9 cellular contexts compared by ENCODE assay signal in the genomic region with DNA sequence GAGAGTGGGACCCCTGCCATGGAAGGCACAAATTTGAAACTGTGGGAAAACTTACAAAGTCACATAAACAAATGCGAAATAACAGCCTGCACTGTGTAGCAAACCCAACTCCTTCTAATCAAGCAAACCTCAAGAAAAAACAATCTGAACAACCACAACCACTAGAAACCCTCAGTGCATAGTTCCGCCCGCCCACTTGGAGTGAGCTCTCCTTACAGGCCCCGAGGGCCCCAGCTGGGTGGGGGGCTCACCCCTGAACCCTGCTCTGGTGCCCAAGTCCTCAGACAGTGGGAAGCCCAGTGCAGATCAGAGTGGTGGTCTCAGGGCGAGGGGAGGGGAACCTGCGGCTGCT. TPM values are rescaled to one million over a fixed set of nuclear protein-coding genes. Genes with fewer than 3 reads are reported as not detected.
DNase-seq lines count a peak whose midpoint lies in the region; ATAC-seq, FAIRE-seq and TF ChIP-seq lines count a peak whose summit lies in the region.
"Had no signal": no experiment of that assay in that cellular context is flagged by ENCODE, and none has a peak within 500 bp of the region (broad histone marks: within the 10 kb centered on the region; RNA-seq: fewer than 3 reads in every experiment).

No MANE protein-coding gene starts in this region.

- H4K20me1 ChIP-seq in neural progenitor cell (ENCODE audit: low read depth): peaks cover 6% of the 10 kb centered on the region

- H3K27ac ChIP-seq in endodermal cell (ENCODE audit: low read depth, low read length) (peak overlapping the region; percentile 94), neural progenitor cell (no peak overlapping the region)

- H3K9me3 Mint-ChIP-seq in endodermal cell (no peaks in the 10 kb centered on the region), neural progenitor cell (no peaks in the 10 kb centered on the region)

- H3K4me3 ChIP-seq in AG09309 (ENCODE audit: control insufficient read depth, low read depth, low read length): peak overlapping the region; percentile 38
- peak overlapping the region; percentile 91 for H3K4me3 ChIP-seq in MG63
- peak overlapping the region; percentile 81 for H3K4me3 ChIP-seq in endodermal cell (ENCODE audit: low read length)
- H3K4me3 ChIP-seq in neural progenitor cell: no peak overlapping the region

- TF ChIP-seq CTCF in AG09309 (IDR thresholded peaks at IDR 0.05; ENCODE audit: control insufficient read depth, insufficient read depth, low read depth, low read length, missing control alignments) (no peak), endodermal cell (conservative IDR thresholded peaks at IDR 0.05) (no peak), neural progenitor cell (IDR thresholded peaks at IDR 0.05) (no peak)

- peaks cover 48% of the 10 kb centered on the region for H3F3A ChIP-seq in neural progenitor cell (ENCODE audit: low read depth)

- H3K9me3 ChIP-seq in MG63 (no peaks in the 10 kb centered on the region), endodermal cell (ENCODE audit: control insufficient read depth, low read length) (no peaks in the 10 kb centered on the region), neural progenitor cell (ENCODE audit: low read depth) (no peaks in the 10 kb centered on the region)

- H3K27ac Mint-ChIP-seq in endodermal cell (no peak overlapping the region), neural progenitor cell (peak overlapping the region; percentile 95)

- ATAC-seq in HG03025 (IDR thresholded peaks at IDR 0.05; ENCODE audit: low FRiP score, unreplicated experiment) (no peak), GM19328 (IDR thresholded peaks at IDR 0.05; ENCODE audit: unreplicated experiment) (no peak)

- peaks cover 3% of the 10 kb centered on the region for H3K4me1 ChIP-seq in endodermal cell (ENCODE audit: control insufficient read depth, insufficient read depth, low read length)
- H3K4me1 ChIP-seq in neural progenitor cell: peaks cover 54% of the 10 kb centered on the region

- H3K9ac ChIP-seq in endodermal cell (ENCODE audit: extremely low read depth, low read length, poor library complexity, severe bottlenecking) (no peak overlapping the region), neural progenitor cell (no peak overlapping the region)

- H3K27me3 Mint-ChIP-seq in endodermal cell (ENCODE audit: insufficient read depth) (peaks cover 10% of the 10 kb centered on the region), neural progenitor cell (ENCODE audit: insufficient read depth, low read depth) (peaks cover 12% of the 10 kb centered on the region)

- no peak for FAIRE-seq in urothelium cell line (lab: Jason Lieb, UNC)

- H3K4me1 Mint-ChIP-seq in endodermal cell: peaks cover 20% of the 10 kb centered on the region
- peaks cover 41% of the 10 kb centered on the region for H3K4me1 Mint-ChIP-seq in neural progenitor cell

- H3K36me3 ChIP-seq in MG63 (peaks cover 8% of the 10 kb centered on the region), endodermal cell (ENCODE audit: control insufficient read depth, insufficient read depth, low read length) (no peaks in the 10 kb centered on the region), neural progenitor cell (no peaks in the 10 kb centered on the region)

- WGBS in endodermal cell (ENCODE audit: insufficient coverage in 1 of 2, insufficient read length in 1 of 2), 2 experiments: 85 to 100% methylated on average over 2 to 6 of the region's 6 CpGs

- H3K4me2 ChIP-seq in neural progenitor cell: no peak overlapping the region

- H3K36me3 Mint-ChIP-seq in endodermal cell (ENCODE audit: low read depth) (no peaks in the 10 kb centered on the region), neural progenitor cell (no peaks in the 10 kb centered on the region)

- no peaks in the 10 kb centered on the region for H3K79me2 ChIP-seq in neural progenitor cell (ENCODE audit: low read depth)

- no peak overlapping the region for H2AFZ ChIP-seq in neural progenitor cell (replicated peaks)

- H3K4me3 Mint-ChIP-seq in endodermal cell (no peak overlapping the region), neural progenitor cell (peak overlapping the region; percentile 76)

- DNase-seq in AG09309 (ENCODE audit: low read depth) (no peak), MG63 (peak; percentile 59), endodermal cell (no peak), neural progenitor cell (ENCODE audit: low spot score) (no peak), NCI-H2107 treated with DMSO at 0.1 percent for 48 hours (lab: John Stamatoyannopoulos, UW; ENCODE audit: unreplicated experiment) (no peak), urothelium cell line (ENCODE audit: low spot score) (no peak)
- DNase-seq: DMS79 had no signal

- H3K27me3 ChIP-seq in MG63: no peaks in the 10 kb centered on the region
- H3K27me3 ChIP-seq in endodermal cell (ENCODE audit: control insufficient read depth, insufficient read depth, low read length, poor library complexity, severe bottlenecking): no peaks in the 10 kb centered on the region
- H3K27me3 ChIP-seq in neural progenitor cell: peaks cover 22% of the 10 kb centered on the region

RNA-seq across cellular contexts. Expression of a gene that starts 0.9 kb away (rescaled TPM):
- total RNA-seq in MG63 (2014; rRNA removed; shearing (Covaris generic); ENCODE audit: low replicate concordance): 259 and 316 TPM in 2 replicates
- 10 to 100 TPM; 28.3 to 29.2 TPM for total RNA-seq in endodermal cell
- polyA plus RNA-seq in endodermal cell (2013, experiment 1 of 2): 144 TPM
- polyA plus RNA-seq in endodermal cell (2013, experiment 2 of 2): 128 TPM
- 6.8 and 24.0 TPM in 2 replicates for total RNA-seq in neural progenitor cell (ENCODE audit: low replicate concordance)

RNA-seq across cellular contexts. Expression of a gene that starts 10.1 kb away (rescaled TPM):
- total RNA-seq in MG63 (2014; rRNA removed; shearing (Covaris generic); ENCODE audit: low replicate concordance): 55.3 and 107 TPM in 2 replicates
- 10 to 100 TPM; 71.9 to 73.3 TPM for total RNA-seq in endodermal cell
- polyA plus RNA-seq in endodermal cell (2013, experiment 1 of 2): 56.7 TPM
- 48.1 TPM for polyA plus RNA-seq in endodermal cell (2013, experiment 2 of 2)
- 14.5 and 64.1 TPM in 2 replicates for total RNA-seq in neural progenitor cell (ENCODE audit: low replicate concordance)

RNA-seq across cellular contexts. Expression of a gene that starts 15.7 kb away (rescaled TPM):
- 94.2 and 226 TPM in 2 replicates for total RNA-seq in MG63 (2014; rRNA removed; shearing (Covaris generic); ENCODE audit: low replicate concordance)
- total RNA-seq in endodermal cell: 100 to 1,000 TPM; 159 to 162 TPM
- 82.4 TPM for polyA plus RNA-seq in endodermal cell (2013, experiment 1 of 2)
- polyA plus RNA-seq in endodermal cell (2013, experiment 2 of 2): 74.8 TPM
- 26.4 and 82.2 TPM in 2 replicates for total RNA-seq in neural progenitor cell (ENCODE audit: low replicate concordance)

RNA-seq across cellular contexts. Expression of a gene that starts 28.2 kb away (rescaled TPM):
- not detected in 2 replicates for total RNA-seq in MG63 (2014; rRNA removed; shearing (Covaris generic); ENCODE audit: low replicate concordance)
- total RNA-seq in endodermal cell (under 1 TPM; 0.09 to 0.35 TPM), neural progenitor cell (ENCODE audit: low replicate concordance) (0.22 TPM in 1 of 2 replicates, not detected in the other)
- 0.21 TPM for polyA plus RNA-seq in endodermal cell (2013, experiment 1 of 2)
- 0.21 TPM for polyA plus RNA-seq in endodermal cell (2013, experiment 2 of 2)

RNA-seq across cellular contexts. Expression of a gene that starts 34.7 kb away (rescaled TPM):
- 18.1 and 31.1 TPM in 2 replicates for total RNA-seq in MG63 (2014; rRNA removed; shearing (Covaris generic); ENCODE audit: low replicate concordance)
- total RNA-seq in endodermal cell: 10 to 100 TPM; 12.0 to 13.6 TPM
- polyA plus RNA-seq in endodermal cell (2013, experiment 1 of 2): 12.8 TPM
- 11.3 TPM for polyA plus RNA-seq in endodermal cell (2013, experiment 2 of 2)
- 1.0 and 13.5 TPM in 2 replicates for total RNA-seq in neural progenitor cell (ENCODE audit: low replicate concordance)
